ENCODE assay signal across 29 cellular contexts in genomic region chr6:123009101-123009500, GRCh38. TPM values are rescaled to one million over a fixed set of nuclear protein-coding genes. Genes with fewer than 3 reads are reported as not detected.
"Had no signal": no experiment of that assay in that cellular context is flagged by ENCODE, and none has a peak within 500 bp of the region (broad histone marks: within the 10 kb centered on the region; RNA-seq: fewer than 3 reads in every experiment).

No MANE protein-coding gene starts in this region.

- H3K4me3 ChIP-seq: left lung, lower lobe of right lung, pancreas, prostate gland, skin epidermis, stomach, testis, thyroid gland, transverse colon, upper lobe of left lung, vagina had no signal

- H3K27ac ChIP-seq: left lung, lower lobe of right lung, pancreas, prostate gland, skin epidermis, stomach, testis, thyroid gland, transverse colon, upper lobe of left lung, vagina had no signal

- H3K27me3 ChIP-seq: left lung, pancreas, stomach, testis, thyroid gland, transverse colon, upper lobe of left lung, vagina had no signal

- H3K36me3 ChIP-seq: left lung, lower lobe of right lung, pancreas, prostate gland, stomach, thyroid gland, transverse colon, upper lobe of left lung, vagina had no signal

- H3K9me3 ChIP-seq: left lung, lower lobe of right lung, pancreas, prostate gland, stomach, testis, thyroid gland, transverse colon, upper lobe of left lung, vagina had no signal

- H3K4me1 ChIP-seq: left lung, lower lobe of right lung, pancreas, prostate gland, stomach, testis, thyroid gland, transverse colon, upper lobe of left lung, vagina had no signal

- ATAC-seq: left colon; left lung; lower lobe of right lung; naive thymus-derived CD8-positive, alpha-beta T cell; pancreas; right cardiac atrium; sciatic nerve; stimulated activated naive B cell treated with anti-CD40 and anti-IgM and Interleukin-4, amounts not matched to agents 10 μg/mL and 1 μg/mL and 100 μg/mL, for 72 hours; stimulated activated naive CD8-positive, alpha-beta T cell treated with anti-CD3 and anti-CD28 coated beads, Interleukin-15, Interleukin-2, amounts not matched to agents 100 U/mL and 50 U/mL, for 24 hours had no signal

- DNase-seq: immature natural killer cell; kidney; left colon; left lung; lower lobe of right lung; mammary epithelial cell; mesenchymal stem cell; naive thymus-derived CD8-positive, alpha-beta T cell; nucleus accumbens; pancreas; posterior cingulate gyrus; retina; right cardiac atrium; stimulated activated CD4-positive, alpha-beta T cell treated with anti-CD3 and anti-CD28 coated beads, Interleukin-12 subunit alpha, Interleukin-12 subunit beta, amount 100 ng/mL, for 4 hours; stimulated activated CD4-positive, alpha-beta T cell treated with anti-CD3 and anti-CD28 coated beads, Interleukin-15, amount 100 ng/mL, for 24 hours; stimulated activated CD4-positive, alpha-beta T cell treated with anti-CD3 and anti-CD28 coated beads, Interleukin-2, amount 100 ng/mL, for 24 hours; stimulated activated CD4-positive, alpha-beta T cell treated with anti-CD3 and anti-CD28 coated beads, Interleukin-4, amount 100 ng/mL, for 1 hour; stimulated activated naive B cell treated with anti-CD40 and anti-IgM and Interleukin-4, amounts not matched to agents 10 μg/mL and 1 μg/mL and 100 μg/mL, for 72 hours; stimulated activated naive CD8-positive, alpha-beta T cell treated with anti-CD3 and anti-CD28 coated beads, Interleukin-15, Interleukin-2, amounts not matched to agents 100 U/mL and 50 U/mL, for 24 hours; stomach; testis; thyroid gland; transverse colon; upper lobe of left lung had no signal

RNA-seq across cellular contexts. Expression of gene CLVS2, which starts 13.1 kb away (rescaled TPM):
- total RNA-seq: kidney; left lung; mammary epithelial cell; naive thymus-derived CD8-positive, alpha-beta T cell; osteoblast; right cardiac atrium; thyroid gland had no signal
